ENCODE assay signal across 24 cellular contexts in the genomic region with DNA sequence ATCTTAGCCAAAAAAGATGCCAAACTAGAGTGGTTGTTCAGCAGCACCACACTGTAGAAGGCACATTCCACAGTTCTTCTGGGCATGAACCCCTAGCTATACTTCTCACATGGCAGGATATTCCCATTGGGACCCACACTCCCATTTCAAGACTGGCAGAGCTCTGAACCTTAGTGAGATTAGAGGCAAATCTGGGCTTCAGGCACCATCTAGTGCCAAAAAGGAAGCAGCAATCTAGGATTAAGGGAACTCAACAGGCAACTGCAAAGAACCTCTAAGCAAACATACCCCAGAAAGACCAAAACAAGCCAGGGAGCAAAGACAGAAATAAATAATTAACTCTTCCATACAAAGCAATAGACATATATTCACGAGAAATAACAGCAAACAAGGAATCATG.
DNase-seq lines count a peak whose midpoint lies in the region; ATAC-seq, FAIRE-seq and TF ChIP-seq lines count a peak whose summit lies in the region.
"Had no signal": no experiment of that assay in that cellular context is flagged by ENCODE, and none has a peak within 500 bp of the region (broad histone marks: within the 10 kb centered on the region; RNA-seq: fewer than 3 reads in every experiment).

No MANE protein-coding gene starts in this region.

- 0 out of 2 replicates have a peak, but pooled peaks have one; percentile 30 for TF ChIP-seq CTCF in HepG2 (CRISPR knock-in tag; IDR thresholded peaks at IDR 0.05)
- TF ChIP-seq CTCF in right lobe of liver (IDR thresholded peaks at IDR 0.05) = no peak
- peak; percentile 26 for TF ChIP-seq CTCF in fibroblast of villous mesenchyme (IDR thresholded peaks at IDR 0.05; ENCODE audit: insufficient read depth, low read depth, low read length)
- peak; percentile 44 for TF ChIP-seq CTCF in type B pancreatic cell (conservative IDR thresholded peaks at IDR 0.05)

- DNase-seq in HepG2 (ENCODE audit: low spot score) (no peak), right lobe of liver (no peak), NCI-H82 treated with DMSO at 0.1 percent for 48 hours (lab: John Stamatoyannopoulos, UW; ENCODE audit: unreplicated experiment) (peak; percentile 4), fibroblast of villous mesenchyme (ENCODE audit: low read depth) (peak; percentile 2), type B pancreatic cell (ENCODE audit: extremely low spot score, unreplicated experiment) (no peak), aorta (no peak)
- DNase-seq: activated CD4-positive, alpha-beta T cell treated with anti-CD3 and anti-CD28 coated beads for 1 hour; activated CD8-positive, alpha-beta memory T cell treated with anti-CD3 and anti-CD28 coated beads for 24 hours; activated naive CD4-positive, alpha-beta T cell treated with anti-CD3 and anti-CD28 coated beads for 36 hours; activated T-cell treated with anti-CD3 and anti-CD28 coated beads, Interleukin-2, amount 50 U/mL, for 4 hours; CD4-positive, alpha-beta T cell; central memory CD4-positive, alpha-beta T cell; midbrain; NCI-H1436; NCI-H2171 treated with DMSO at 0.1 percent for 48 hours; nephron progenitor cell; small intestine; stimulated activated CD4-positive, alpha-beta T cell treated with anti-CD3 and anti-CD28 coated beads, Interleukin-4, amount 100 ng/mL, for 24 hours had no signal

- TF ChIP-seq EP300 in HepG2 (IDR thresholded peaks at IDR 0.05; ENCODE audit: low read depth in 2 of 2, low read length in 2 of 2) (no peak), HepG2 (CRISPR knock-in tag; IDR thresholded peaks at IDR 0.05; ENCODE audit: borderline replicate concordance) (no peak)

- H3K9me3 Mint-ChIP-seq in type B pancreatic cell = peaks cover 5% of the 10 kb centered on the region

- no peak overlapping the region for H3K4me3 Mint-ChIP-seq in type B pancreatic cell
- H3K4me3 Mint-ChIP-seq: activated naive CD4-positive, alpha-beta T cell treated with anti-CD3 and anti-CD28 coated beads for 36 hours; activated T-cell treated with anti-CD3 and anti-CD28 coated beads, Interleukin-2, amount 50 U/mL, for 4 hours; CD4-positive, alpha-beta T cell; nephron progenitor cell; stimulated activated naive CD8-positive, alpha-beta T cell treated with anti-CD3 and anti-CD28 coated beads, Interleukin-15, Interleukin-2, amounts not matched to agents 100 ng/mL and 50 ng/mL, for 24 hours had no signal

- no peak overlapping the region for H3K27ac ChIP-seq in HepG2 (ENCODE audit: extremely low read length, insufficient read depth, low read length)
- no peak overlapping the region for H3K27ac ChIP-seq in right lobe of liver
- no peak overlapping the region for H3K27ac ChIP-seq in aorta (ENCODE audit: low read depth in 1 of 2, low read length in 2 of 2)
- H3K27ac ChIP-seq: gastroesophageal sphincter, tibial nerve had no signal

- FAIRE-seq in HepG2 (lab: Jason Lieb, UNC) = no peak
- FAIRE-seq: small intestine had no signal

- no TSS peak for BruUV-seq in HepG2 (replicated peaks; lab: Mats Ljungman, UMichigan)

- CTCF ChIA-PET in HepG2 (lab: Yijun Ruan, JAX; ENCODE audit: low intra/inter-chr PET ratio, low total read pairs) = no interaction called here

- ATAC-seq in HepG2 (no peak), right lobe of liver (no peak), HG02973 (IDR thresholded peaks at IDR 0.05; ENCODE audit: unreplicated experiment) (no peak), GM21360 (IDR thresholded peaks at IDR 0.05; ENCODE audit: unreplicated experiment) (no peak), aorta (ENCODE audit: low FRiP score) (no peak)
- ATAC-seq: activated T-cell treated with anti-CD3 and anti-CD28 coated beads, Interleukin-2, amount 50 U/mL, for 4 hours; esophagus mucosa; gastroesophageal sphincter had no signal

- TF ChIP-seq POLR2A in HepG2 (IDR thresholded peaks at IDR 0.05; ENCODE audit: insufficient read depth in 1 of 2, low read depth in 2 of 2, low read length in 2 of 2) = no peak
- TF ChIP-seq POLR2A in right lobe of liver (IDR thresholded peaks at IDR 0.05) = no peak

- H3K27ac Mint-ChIP-seq in type B pancreatic cell = no peak overlapping the region
- H3K27ac Mint-ChIP-seq: activated naive CD4-positive, alpha-beta T cell treated with anti-CD3 and anti-CD28 coated beads for 36 hours; CD4-positive, alpha-beta T cell; nephron progenitor cell; stimulated activated naive CD8-positive, alpha-beta T cell treated with anti-CD3 and anti-CD28 coated beads, Interleukin-15, Interleukin-2, amounts not matched to agents 100 ng/mL and 50 ng/mL, for 24 hours had no signal

- no peak overlapping the region for H3K4me2 ChIP-seq in HepG2 (ENCODE audit: low read depth, low read length)

- intact Hi-C loops in HepG2 (cut with micrococcal nuclease; ENCODE audit: unreplicated experiment) = no loop called here
- intact Hi-C loops in right lobe of liver (cut with DNase I) = no loop called here
- intact Hi-C loops in aorta (cut with DNase I) = no loop called here

- H4K20me1 ChIP-seq in HepG2 (ENCODE audit: insufficient read depth, low read length) = no peaks in the 10 kb centered on the region

- H3K4me1 ChIP-seq in HepG2 (ENCODE audit: insufficient read depth, low read length) (no peaks in the 10 kb centered on the region), right lobe of liver (no peaks in the 10 kb centered on the region), aorta (ENCODE audit: control insufficient read depth in 1 of 2, insufficient read depth in 2 of 2, low read length in 2 of 2) (no peaks in the 10 kb centered on the region)
- H3K4me1 ChIP-seq: gastroesophageal sphincter, tibial nerve had no signal

- POLR2A ChIA-PET in HepG2 (lab: Yijun Ruan, JAX) = no interaction called here

- no peak overlapping the region for H2AFZ ChIP-seq in HepG2 (ENCODE audit: low read length)

- no peak for TF ChIP-seq RAD21 in HepG2 (CRISPR knock-in tag; IDR thresholded peaks at IDR 0.05)

- no peaks in the 10 kb centered on the region for H3K4me1 Mint-ChIP-seq in type B pancreatic cell (ENCODE audit: unreplicated experiment)
- H3K4me1 Mint-ChIP-seq: nephron progenitor cell had no signal

- no peak overlapping the region for H3K9ac ChIP-seq in HepG2 (ENCODE audit: insufficient read depth, low read depth, low read length)

- H3K9me3 ChIP-seq in HepG2 (ENCODE audit: low read length) (no peaks in the 10 kb centered on the region), right lobe of liver (no peaks in the 10 kb centered on the region), aorta (ENCODE audit: control insufficient read depth, low read length) (no peaks in the 10 kb centered on the region)

- no peak overlapping the region for H3K4me3 ChIP-seq in HepG2 (replicated peaks in 1 of 3; ENCODE audit: insufficient read depth in 1 of 3, low read depth in 2 of 3, low read length in 3 of 3)
- H3K4me3 ChIP-seq in right lobe of liver = no peak overlapping the region
- no peak overlapping the region for H3K4me3 ChIP-seq in fibroblast of villous mesenchyme (ENCODE audit: low read depth, low read length)
- H3K4me3 ChIP-seq in aorta (ENCODE audit: low read length in 2 of 2) = no peak overlapping the region
- H3K4me3 ChIP-seq: gastroesophageal sphincter, tibial nerve had no signal

- no peaks in the 10 kb centered on the region for H3K27me3 ChIP-seq in HepG2 (ENCODE audit: control insufficient read depth in 1 of 2, insufficient read depth in 2 of 2, low read length in 2 of 2)
- H3K27me3 ChIP-seq in right lobe of liver = no peaks in the 10 kb centered on the region
- no peaks in the 10 kb centered on the region for H3K27me3 ChIP-seq in aorta (ENCODE audit: control insufficient read depth in 1 of 2, insufficient read depth in 2 of 2, low read length in 1 of 2)
- H3K27me3 ChIP-seq: tibial nerve had no signal

- no peaks in the 10 kb centered on the region for H3K36me3 ChIP-seq in HepG2 (replicated peaks in 1 of 2; ENCODE audit: control insufficient read depth in 1 of 2, insufficient read depth in 2 of 2, low read length in 2 of 2)
- no peaks in the 10 kb centered on the region for H3K36me3 ChIP-seq in right lobe of liver
- no peaks in the 10 kb centered on the region for H3K36me3 ChIP-seq in aorta (ENCODE audit: control insufficient read depth in 1 of 2, insufficient read depth in 2 of 2, low read length in 1 of 2)
- H3K36me3 ChIP-seq: gastroesophageal sphincter, tibial nerve had no signal

- H3K79me2 ChIP-seq in HepG2 (ENCODE audit: insufficient read depth, low read length) = no peaks in the 10 kb centered on the region

- H3K36me3 Mint-ChIP-seq in type B pancreatic cell = no peaks in the 10 kb centered on the region

- no peaks in the 10 kb centered on the region for H3K27me3 Mint-ChIP-seq in type B pancreatic cell

- 0% methylated on average over 1 of the region's 1 CpG for WGBS in HepG2 (ENCODE audit: low lambda C conversion rate)
- WGBS in right lobe of liver (ENCODE audit: insufficient coverage, low coverage, low lambda C conversion rate, missing lambda C conversion rate) = 38% methylated on average over 1 of the region's 1 CpG
- 87 to 91% methylated on average over 1 of the region's 1 CpG for WGBS in aorta, 2 donors

- in situ Hi-C loops in HepG2 (cut with HindIII; ENCODE audit: extremely low pct_ligation_motif_present, low pct_unique_long_range_greater_than_20kb) = no loop called here

TF ChIP-seq in HepG2, 621 proteins besides CTCF, POLR2A, EP300 and RAD21:
- TF ChIP-seq U2AF1 (optimal IDR thresholded peaks at IDR 0.05; ENCODE audit: low read depth, low read length) = no peak
- TF ChIP-seq STAG1 (CRISPR knock-in tag; IDR thresholded peaks at IDR 0.05) = peak; percentile 46

Comparison
In these comparisons a context has a peak if more than half of its experiments do, and no peak if none do; other contexts are left out.
1. CTCF ChIP-seq: peak in HepG2 (single experiment), fibroblast of villous mesenchyme (single experiment) and type B pancreatic cell (single experiment); none in right lobe of liver (0 of 4).
2. DNase-seq: peak in NCI-H82 treated with DMSO at 0.1 percent for 48 hours (single experiment) and fibroblast of villous mesenchyme (single experiment); none in HepG2 (single experiment), right lobe of liver (0 of 3), type B pancreatic cell (single experiment) and aorta (0 of 2).